13 cellular contexts compared by ENCODE assay signal in genomic region chr5:128695791-128696520, GRCh38.
A peak's percentile ranks its signal among the peaks of the same experiment; 100 is the strongest.
DNase-seq lines count a peak whose midpoint lies in the region; ATAC-seq, FAIRE-seq and TF ChIP-seq lines count a peak whose summit lies in the region.
"Had no signal": no experiment of that assay in that cellular context is flagged by ENCODE, and none has a peak within 500 bp of the region (broad histone marks: within the 10 kb centered on the region; RNA-seq: fewer than 3 reads in every experiment).

No MANE protein-coding gene starts in this region.

- no peak overlapping the region for H3K27ac ChIP-seq in 22Rv1
- H3K27ac ChIP-seq in GM23248 = no peak overlapping the region
- no peak overlapping the region for H3K27ac ChIP-seq in SK-N-SH (ENCODE audit: low read depth in 2 of 2, low read length in 1 of 2)

- TF ChIP-seq POLR2A in H54 (IDR thresholded peaks at IDR 0.05; ENCODE audit: low read depth, low read length) = no peak

- H3K27me3 ChIP-seq in GM23248 (replicated peaks; ENCODE audit: insufficient read depth) (no peaks in the 10 kb centered on the region), SK-N-SH (ENCODE audit: insufficient read depth) (no peaks in the 10 kb centered on the region)

- TF ChIP-seq CTCF in 22Rv1 (IDR thresholded peaks at IDR 0.05) (peak; percentile 50), SK-N-SH (IDR thresholded peaks at IDR 0.05) (peak; percentile 51), foreskin fibroblast (IDR thresholded peaks at IDR 0.05; ENCODE audit: low read depth, low read length) (peak; percentile 54), GM13976 (IDR thresholded peaks at IDR 0.05; ENCODE audit: borderline replicate concordance, control extremely low read depth, extremely low read depth, insufficient read depth, missing control alignments) (no peak)

- CTCF ChIA-PET in SK-N-SH (lab: Yijun Ruan, JAX) = interaction anchor here (1.1 to 1.9 kb wide), 2 partner anchors 21 kb away, joined by 3 to 4 read pairs; no protein-coding TSS in a partner anchor

- H3K79me2 ChIP-seq in GM23248 (ENCODE audit: insufficient read depth) = no peaks in the 10 kb centered on the region
- no peaks in the 10 kb centered on the region for H3K79me2 ChIP-seq in SK-N-SH (ENCODE audit: insufficient read depth)

- no peak for FAIRE-seq in H54 (lab: Jason Lieb, UNC)

- POLR2A ChIA-PET in SK-N-SH (lab: Yijun Ruan, JAX) = no interaction called here

- ATAC-seq in GM19324 (IDR thresholded peaks at IDR 0.05; ENCODE audit: low FRiP score, unreplicated experiment) = no peak
- ATAC-seq: activated naive CD4-positive, alpha-beta T cell treated with anti-CD3 and anti-CD28 coated beads, Interleukin-2, amount 50 U/mL, for 72 hours; natural killer cell had no signal

- H4K20me1 ChIP-seq in GM23248 (ENCODE audit: insufficient read depth) (no peaks in the 10 kb centered on the region), SK-N-SH (ENCODE audit: insufficient read depth) (no peaks in the 10 kb centered on the region)

- no peak overlapping the region for H2AFZ ChIP-seq in GM23248
- H2AFZ ChIP-seq in SK-N-SH (ENCODE audit: low read depth) = no peak overlapping the region

- H3K9me2 ChIP-seq in GM23248 (ENCODE audit: insufficient read depth) (no peaks in the 10 kb centered on the region), SK-N-SH (no peaks in the 10 kb centered on the region)

- in situ Hi-C loops in GM23248 (cut with MboI) (no loop called here), GM13976 (cut with MboI; ENCODE audit: low sequenced_read_pairs, unreplicated experiment) (no loop called here)

- H3K9ac ChIP-seq in GM23248 = no peak overlapping the region
- no peak overlapping the region for H3K9ac ChIP-seq in SK-N-SH

- H3K4me3 ChIP-seq in GM23248 (no peak overlapping the region), SK-N-SH (ENCODE audit: low read depth in 2 of 2, low read length in 1 of 2) (no peak overlapping the region; a peak in 1 of 4 replicates), foreskin fibroblast (ENCODE audit: low read depth in 1 of 2, low read length in 2 of 2) (no peak overlapping the region)

- DNase-seq in GM23248 (peak; percentile 34), SK-N-SH (no peak), foreskin fibroblast (peak; percentile 14 to 27), H54 (ENCODE audit: insufficient read length, low spot score) (no peak), GM13976 (ENCODE audit: low spot score) (no peak), GDM1 (lab: John Stamatoyannopoulos, UW) (no peak)
- DNase-seq: activated CD4-positive, alpha-beta memory T cell treated with anti-CD3 and anti-CD28 coated beads, Interleukin-2, amount 10 ng/mL, durations not matched to agents 7 days and 5 days; natural killer cell; NCI-H1436 treated with DMSO at 0.1 percent for 48 hours; stimulated activated naive CD4-positive, alpha-beta T cell treated with Interleukin-2 at 50 U/mL for 16 hours had no signal

- TF ChIP-seq RAD21 in SK-N-SH (IDR thresholded peaks at IDR 0.05; ENCODE audit: low read length) = no peak

- H3K36me3 ChIP-seq in GM23248 (ENCODE audit: low read depth) = no peaks in the 10 kb centered on the region
- H3K36me3 ChIP-seq in SK-N-SH (replicated peaks in 1 of 2; ENCODE audit: control insufficient read depth in 1 of 2, insufficient read depth in 2 of 2, low read length in 1 of 2) = no peaks in the 10 kb centered on the region

- 14 to 17% methylated on average over 1 of the region's 1 CpG for WGBS in GM23248 (ENCODE audit: low coverage in 1 of 2, low lambda C conversion rate in 2 of 2, missing lambda C conversion rate in 2 of 2), 2 experiments
- 0% methylated on average over 1 of the region's 1 CpG for WGBS in SK-N-SH (ENCODE audit: low lambda C conversion rate)

- H3F3A ChIP-seq in GM23248 (ENCODE audit: insufficient read depth) = no peaks in the 10 kb centered on the region
- H3F3A ChIP-seq in SK-N-SH (replicated peaks; ENCODE audit: insufficient read depth) = no peaks in the 10 kb centered on the region

- H3K4me1 ChIP-seq in GM23248 (ENCODE audit: insufficient read depth) = no peaks in the 10 kb centered on the region
- H3K4me1 ChIP-seq in SK-N-SH (ENCODE audit: control insufficient read depth in 1 of 2, insufficient read depth in 2 of 2, low read depth in 1 of 2, low read length in 1 of 2) = no peaks in the 10 kb centered on the region

- TF ChIP-seq EP300 in SK-N-SH (IDR thresholded peaks at IDR 0.05; ENCODE audit: borderline replicate concordance in 1 of 2, low read depth in 1 of 2, low read length in 1 of 2) = no peak

- H3K9me3 ChIP-seq in GM23248 (ENCODE audit: low read depth) (peaks cover 2% of the 10 kb centered on the region), SK-N-SH (no peaks in the 10 kb centered on the region)

- H3K4me2 ChIP-seq in GM23248 (ENCODE audit: unreplicated experiment) (no peak overlapping the region), SK-N-SH (no peak overlapping the region)

TF ChIP-seq in SK-N-SH, 30 proteins besides CTCF, POLR2A, EP300 and RAD21:
- TF ChIP-seq POLR2AphosphoS5 (IDR thresholded peaks at IDR 0.05; ENCODE audit: low read depth, low read length) (no peak), MEF2A (IDR thresholded peaks at IDR 0.05; ENCODE audit: borderline replicate concordance, low read depth) (no peak), JUND (IDR thresholded peaks at IDR 0.05) (no peak), IRF3 (IDR thresholded peaks at IDR 0.05; ENCODE audit: low read depth, low read length) (no peak), FOXJ3 (CRISPR knock-in tag; IDR thresholded peaks at IDR 0.05) (no peak), FOSL2 (IDR thresholded peaks at IDR 0.05; ENCODE audit: borderline replicate concordance, low read depth) (no peak), EZH2phosphoT487 (IDR thresholded peaks at IDR 0.05; ENCODE audit: borderline replicate concordance, low read depth) (no peak), ELF1 (IDR thresholded peaks at IDR 0.05) (no peak), FOXM1 (IDR thresholded peaks at IDR 0.05; ENCODE audit: low read depth) (no peak), RXRA (IDR thresholded peaks at IDR 0.05; ENCODE audit: borderline replicate concordance, low read depth) (no peak), NRF1 (IDR thresholded peaks at IDR 0.05; ENCODE audit: low read depth, low read length) (no peak), GATA2 (CRISPR knock-in tag; IDR thresholded peaks at IDR 0.05) (no peak), SIN3A (IDR thresholded peaks at IDR 0.05; ENCODE audit: borderline replicate concordance, low read depth, low read length) (no peak), CHD2 (IDR thresholded peaks at IDR 0.05; ENCODE audit: low read length, partially characterized antibody) (no peak), USF1 (IDR thresholded peaks at IDR 0.05; ENCODE audit: borderline replicate concordance, low read depth) (no peak), MXI1 (IDR thresholded peaks at IDR 0.05; ENCODE audit: low read depth, low read length) (no peak), RCOR1 (IDR thresholded peaks at IDR 0.05; ENCODE audit: low read length) (no peak), TAF1 (IDR thresholded peaks at IDR 0.05; ENCODE audit: borderline replicate concordance, low read depth, low read length) (no peak)

Comparison
In these comparisons a context has a peak if more than half of its experiments do, and no peak if none do; other contexts are left out.
1. DNase-seq: peak in GM23248 (single experiment) and foreskin fibroblast (2 of 2); none in SK-N-SH (single experiment), H54 (single experiment), GM13976 (single experiment) and GDM1 (single experiment).